Comparison of ENCODE assay signal across 18 cellular contexts in the genomic region with DNA sequence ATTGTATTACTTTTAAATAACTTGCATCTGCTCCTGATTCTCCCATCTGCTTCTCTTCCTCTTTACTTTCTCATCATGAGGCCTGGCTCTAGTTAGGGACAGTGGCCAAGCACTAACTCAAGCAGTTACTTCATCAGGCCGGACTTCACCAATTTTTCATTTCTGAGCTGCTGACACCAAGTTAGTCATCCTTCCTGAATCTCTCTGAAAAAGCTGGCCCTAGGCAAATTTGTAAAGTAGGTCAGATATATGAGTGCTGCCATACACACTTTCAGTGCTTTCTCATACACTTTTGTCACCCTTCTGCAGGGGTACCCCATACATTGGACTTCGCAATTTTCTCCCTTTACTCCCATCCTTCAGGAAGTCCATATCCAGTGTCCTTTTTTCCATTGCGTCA.
DNase-seq lines count a peak whose midpoint lies in the region; ATAC-seq and TF ChIP-seq lines count a peak whose summit lies in the region.
"Had no signal": no experiment of that assay in that cellular context is flagged by ENCODE, and none has a peak within 500 bp of the region (broad histone marks: within the 10 kb centered on the region; RNA-seq: fewer than 3 reads in every experiment).

No MANE protein-coding gene starts in this region.

- peaks cover 2% of the 10 kb centered on the region for H3K9me3 ChIP-seq in aorta (ENCODE audit: control insufficient read depth, low read length)
- H3K9me3 ChIP-seq in transverse colon = no peaks in the 10 kb centered on the region
- H3K9me3 ChIP-seq: thyroid gland had no signal

- in situ Hi-C loops in transverse colon (cut with MboI; ENCODE audit: low pct_ligation_motif_present in 1 of 4, low pct_unique_long_range_greater_than_20kb in 1 of 4, low sequenced_read_pairs in 3 of 4) = no loop called here

- no peak overlapping the region for H3K27ac ChIP-seq in aorta (ENCODE audit: low read depth in 1 of 2, low read length in 2 of 2)
- no peak overlapping the region for H3K27ac ChIP-seq in transverse colon
- H3K27ac ChIP-seq: 22Rv1, hepatocyte, thyroid gland had no signal

- TF ChIP-seq POLR2A in transverse colon (IDR thresholded peaks at IDR 0.05) = no peak

- TF ChIP-seq EP300 in transverse colon (IDR thresholded peaks at IDR 0.05; ENCODE audit: low read depth) = no peak

- no peak overlapping the region for H3K4me3 ChIP-seq in fibroblast of mammary gland (ENCODE audit: control insufficient read depth, low read depth, low read length)
- H3K4me3 ChIP-seq in aorta (ENCODE audit: low read length in 2 of 2) = no peak overlapping the region
- H3K4me3 ChIP-seq in transverse colon = no peak overlapping the region
- H3K4me3 ChIP-seq: hepatocyte, thyroid gland had no signal

- intact Hi-C loops in aorta (cut with DNase I) = no loop called here
- intact Hi-C loops in transverse colon (cut with DNase I; ENCODE audit: low total_unique reads) = no loop called here

- ATAC-seq in aorta (ENCODE audit: low FRiP score) (peak; percentile 57), HG02588 (IDR thresholded peaks at IDR 0.05; ENCODE audit: unreplicated experiment) (no peak)
- ATAC-seq: HepG2, T-cell had no signal

- H3K36me3 ChIP-seq in aorta (ENCODE audit: control insufficient read depth in 1 of 2, insufficient read depth in 2 of 2, low read length in 1 of 2) (no peaks in the 10 kb centered on the region), transverse colon (no peaks in the 10 kb centered on the region)
- H3K36me3 ChIP-seq: thyroid gland had no signal

- WGBS in aorta, 2 donors = 57 to 62% methylated on average over 3 of the region's 3 CpGs
- 71 to 82% methylated on average over 3 of the region's 3 CpGs for WGBS in transverse colon (ENCODE audit: low coverage in 1 of 2), 2 donors

- no peak for TF ChIP-seq CTCF in fibroblast of mammary gland (conservative IDR thresholded peaks at IDR 0.05; ENCODE audit: control insufficient read depth, insufficient read depth, low read depth, low read length)
- TF ChIP-seq CTCF in transverse colon (IDR thresholded peaks at IDR 0.05) = no peak

- H3K27me3 ChIP-seq in aorta (ENCODE audit: control insufficient read depth in 1 of 2, insufficient read depth in 2 of 2, low read length in 1 of 2) (no peaks in the 10 kb centered on the region), transverse colon (no peaks in the 10 kb centered on the region)
- H3K27me3 ChIP-seq: thyroid gland had no signal

- DNase-seq in NOMO-1 treated with DMSO at 0.1 percent for 48 hours (lab: John Stamatoyannopoulos, UW; ENCODE audit: unreplicated experiment) (peak; percentile 3), NOMO-1 treated with dmso at 0.1 percent for 144 hours (lab: John Stamatoyannopoulos, UW; ENCODE audit: unreplicated experiment) (no peak), RPMI7951 (ENCODE audit: low read depth) (peak; percentile 33), fibroblast of mammary gland (ENCODE audit: low read depth) (peak; percentile 90), aorta (no peak), transverse colon (no peak), NCI-H1436 treated with DMSO at 0.1 percent for 48 hours (lab: John Stamatoyannopoulos, UW) (no peak)
- DNase-seq: activated CD4-positive, CD25-positive, alpha-beta regulatory T cell; activated naive CD4-positive, alpha-beta T cell treated with anti-CD3 and anti-CD28 coated beads, Interleukin-2, amount 10 ng/mL, durations not matched to agents 7 days and 5 days; GF-D8; naive B cell; NCI-H1048; T-cell; thyroid gland had no signal

- H3K4me1 ChIP-seq in aorta (ENCODE audit: control insufficient read depth in 1 of 2, insufficient read depth in 2 of 2, low read length in 2 of 2) = no peaks in the 10 kb centered on the region
- H3K4me1 ChIP-seq in transverse colon = no peaks in the 10 kb centered on the region
- H3K4me1 ChIP-seq: thyroid gland had no signal

Comparison
In these comparisons a context has a peak if more than half of its experiments do, and no peak if none do; other contexts are left out.
1. DNase-seq: peak in NOMO-1 treated with DMSO at 0.1 percent for 48 hours (single experiment), RPMI7951 (single experiment) and fibroblast of mammary gland (single experiment); none in NOMO-1 treated with dmso at 0.1 percent for 144 hours (single experiment), aorta (0 of 2), transverse colon (single experiment) and NCI-H1436 treated with DMSO at 0.1 percent for 48 hours (single experiment).